Comparison of ENCODE assay signal across 9 cellular contexts in genomic region chr18:23528580-23529472, GRCh38. TPM values are rescaled to one million over a fixed set of nuclear protein-coding genes. Genes with fewer than 3 reads are reported as not detected.
DNase-seq lines count a peak whose midpoint lies in the region; ATAC-seq, FAIRE-seq and TF ChIP-seq lines count a peak whose summit lies in the region.
"Had no signal": no experiment of that assay in that cellular context is flagged by ENCODE, and none has a peak within 500 bp of the region (broad histone marks: within the 10 kb centered on the region; RNA-seq: fewer than 3 reads in every experiment).

No MANE protein-coding gene starts in this region.

- ATAC-seq in A549 = no peak
- ATAC-seq in body of pancreas = peak; percentile 63
- ATAC-seq in right lobe of liver = peak; percentile 20 to 50 (median 32)
- ATAC-seq in HG02571 (IDR thresholded peaks at IDR 0.05; ENCODE audit: unreplicated experiment) = no peak

- FAIRE-seq in A549 (lab: Jason Lieb, UNC) = no peak

- TF ChIP-seq CTCF in A549 (IDR thresholded peaks at IDR 0.05) (no peak), body of pancreas (IDR thresholded peaks at IDR 0.05) (no peak), right lobe of liver (IDR thresholded peaks at IDR 0.05) (no peak)

- peaks cover 31% of the 10 kb centered on the region for H3K4me1 ChIP-seq in A549
- no peaks in the 10 kb centered on the region for H3K4me1 ChIP-seq in body of pancreas
- peaks cover 0 to 13% (median 0%) of the 10 kb centered on the region in 4 donors for H3K4me1 ChIP-seq in right lobe of liver

- whole genome bisulfite sequencing in A549 (ENCODE audit: missing lambda C conversion rate) = 79% methylated on average over 18 of the region's 20 CpGs
- 82 to 88% methylated on average over 20 of the region's 20 CpGs for WGBS in body of pancreas, 2 donors
- WGBS in right lobe of liver (ENCODE audit: insufficient coverage, low coverage, low lambda C conversion rate, missing lambda C conversion rate) = 88% methylated on average over 14 of the region's 20 CpGs

- POLR2A ChIA-PET in A549 (lab: Yijun Ruan, JAX) = no interaction called here

- no peaks in the 10 kb centered on the region for H3K9me3 ChIP-seq in A549
- H3K9me3 ChIP-seq in body of pancreas = no peaks in the 10 kb centered on the region
- H3K9me3 ChIP-seq in right lobe of liver = no peaks in the 10 kb centered on the region

- H3K4me2 ChIP-seq in A549 = peak overlapping the region; percentile 51

- peaks cover 2 to 57% of the 10 kb centered on the region in 2 donors for H3K36me3 ChIP-seq in body of pancreas (replicated peaks in 1 of 2; ENCODE audit: insufficient read depth in 1 of 2, low read depth in 2 of 2)
- H3K36me3 ChIP-seq in right lobe of liver = peaks cover 7 to 83% (median 21%) of the 10 kb centered on the region in 4 donors

- CTCF ChIA-PET in A549 (lab: Yijun Ruan, JAX) = interaction anchor here (2.4 kb wide), 1 partner anchor 12 kb away, joined by 9 read pairs; no protein-coding TSS in a partner anchor

- TF ChIP-seq POLR2A in A549 (IDR thresholded peaks at IDR 0.05; ENCODE audit: low read length) (no peak), body of pancreas (IDR thresholded peaks at IDR 0.05) (no peak), right lobe of liver (IDR thresholded peaks at IDR 0.05) (no peak)

- H3K27ac ChIP-seq in A549 (peak overlapping the region; percentile 56 to 84; a peak in 5 of 6 replicates), body of pancreas (no peak overlapping the region), right lobe of liver (peak overlapping the region in 1 of 3 donors; percentile 48)

- no peak for DNase-seq in A549 (ENCODE audit: low read depth in 1 of 2, low spot score in 1 of 2)
- DNase-seq in HT1080 (ENCODE audit: low read depth) = peak; percentile 57
- peak; percentile 17 to 46 (median 18) for DNase-seq in body of pancreas
- DNase-seq in right lobe of liver = no peak
- DNase-seq in ecto neural progenitor cell (ENCODE audit: low spot score) = no peak
- DNase-seq in NCI-H1417 (lab: John Stamatoyannopoulos, UW) = no peak
- DNase-seq in NCI-H187 (lab: John Stamatoyannopoulos, UW) = no peak
- DNase-seq: Kasumi-1 had no signal

- H3K27me3 ChIP-seq in body of pancreas = no peaks in the 10 kb centered on the region
- H3K27me3 ChIP-seq in right lobe of liver = no peaks in the 10 kb centered on the region

- no peak for TF ChIP-seq RAD21 in A549 (conservative IDR thresholded peaks at IDR 0.05 in 1 of 2, IDR thresholded peaks at IDR 0.05 in 1 of 2)

- H3K4me3 ChIP-seq in A549 = no peak overlapping the region
- H3K4me3 ChIP-seq in body of pancreas = no peak overlapping the region
- no peak overlapping the region for H3K4me3 ChIP-seq in right lobe of liver

- intact Hi-C loops in body of pancreas (cut with DNase I) (no loop called here), right lobe of liver (cut with DNase I) (loop anchor here in 1 of 2 donors (10.0 kb wide), 1 partner anchor 46 kb away; no protein-coding TSS in a partner anchor)

- no peak for TF ChIP-seq EP300 in A549 (IDR thresholded peaks at IDR 0.05)

TF ChIP-seq in A549, 52 proteins besides CTCF, POLR2A, EP300 and RAD21:
- TF ChIP-seq CEBPB (IDR thresholded peaks at IDR 0.05) = peak; percentile 32 to 71; a peak in 3 of 4 replicates
- no peak for TF ChIP-seq JUN (IDR thresholded peaks at IDR 0.05)

RNA-seq across cellular contexts. Expression of gene RMC1, which starts 25.5 kb away (rescaled TPM):
- polyA plus RNA-seq in A549 (2011; rRNA removed) = 17.5 and 28.5 TPM in 2 replicates
- polyA plus RNA-seq in A549 (2012; cell fraction: cytosol; rRNA removed) = 14.8 and 16.4 TPM in 2 replicates
- polyA plus RNA-seq in A549 (2012; cell fraction: nucleus; rRNA removed) = 21.0 and 22.8 TPM in 2 replicates
- 13.9 to 15.7 TPM (median 14.7 TPM) in 3 replicates for polyA plus RNA-seq in A549 (2017; fragmentation: RNase III; extraction: RNeasy Plus Mini Kit Qiagen cat#74134 plus additional on column Dnase treatment)
- 12.7 and 13.5 TPM in 2 replicates for polyA minus RNA-seq in A549 (2011; rRNA and poly(A)+ RNA removed)
- total RNA-seq in HT1080 (2014; rRNA removed; shearing (Covaris generic)) = 20.5 and 26.8 TPM in 2 replicates
- polyA plus RNA-seq in HT1080 (2015; cell fraction: cytosol; rRNA removed) = 20.4 and 25.0 TPM in 2 replicates
- polyA plus RNA-seq in HT1080 (2015; cell fraction: nucleus; rRNA removed) = 28.9 and 32.5 TPM in 2 replicates
- total RNA-seq in body of pancreas = 10 to 100 TPM in 1 of 2 donors, 1 to 10 TPM in 1; 9.9 to 15.5 TPM
- 10 to 100 TPM; 16.8 to 24.5 (median 21.9) TPM for total RNA-seq in right lobe of liver

RNA-seq across cellular contexts. Expression of gene NPC1, which starts 57.5 kb away (rescaled TPM):
- polyA plus RNA-seq in A549 (2011; rRNA removed) = 42.5 and 45.0 TPM in 2 replicates
- 31.4 and 37.2 TPM in 2 replicates for polyA plus RNA-seq in A549 (2012; cell fraction: cytosol; rRNA removed)
- polyA plus RNA-seq in A549 (2012; cell fraction: nucleus; rRNA removed) = 106 and 115 TPM in 2 replicates
- 56.9 to 69.2 TPM (median 61.4 TPM) in 3 replicates for polyA plus RNA-seq in A549 (2017; fragmentation: RNase III; extraction: RNeasy Plus Mini Kit Qiagen cat#74134 plus additional on column Dnase treatment)
- polyA minus RNA-seq in A549 (2011; rRNA and poly(A)+ RNA removed) = 121 and 124 TPM in 2 replicates
- total RNA-seq in HT1080 (2014; rRNA removed; shearing (Covaris generic)) = 103 and 105 TPM in 2 replicates
- polyA plus RNA-seq in HT1080 (2015; cell fraction: cytosol; rRNA removed) = 54.5 and 71.9 TPM in 2 replicates
- polyA plus RNA-seq in HT1080 (2015; cell fraction: nucleus; rRNA removed) = 377 and 383 TPM in 2 replicates
- total RNA-seq in body of pancreas = 10 to 100 TPM; 27.2 to 27.7 TPM
- 10 to 100 TPM; 11.9 to 31.2 (median 20.0) TPM for total RNA-seq in right lobe of liver

Comparison
In these comparisons a context has a peak if more than half of its experiments do, and no peak if none do; other contexts are left out.
1. ATAC-seq: peak in body of pancreas (single experiment) and right lobe of liver (4 of 4); none in A549 (0 of 2) and HG02571 (single experiment).
2. DNase-seq: peak in HT1080 (single experiment) and body of pancreas (4 of 4); none in A549 (0 of 2), right lobe of liver (0 of 3), ecto neural progenitor cell (single experiment), NCI-H1417 (0 of 3) and NCI-H187 (0 of 2).
3. H3K27ac ChIP-seq: peak in A549 (2 of 2); none in body of pancreas (0 of 4).